In genomic region chr16:15489016-15489415, GRCh38 we compare ENCODE assay signal across 13 cellular contexts. TPM values are rescaled to one million over a fixed set of nuclear protein-coding genes. Genes with fewer than 3 reads are reported as not detected.
DNase-seq lines count a peak whose midpoint lies in the region; ATAC-seq, FAIRE-seq and TF ChIP-seq lines count a peak whose summit lies in the region.
"Had no signal": no experiment of that assay in that cellular context is flagged by ENCODE, and none has a peak within 500 bp of the region (broad histone marks: within the 10 kb centered on the region; RNA-seq: fewer than 3 reads in every experiment).

No MANE protein-coding gene starts in this region.

- no peak overlapping the region for H3K4me3 Mint-ChIP-seq in CD4-positive, alpha-beta T cell

- H3K27ac Mint-ChIP-seq in CD4-positive, alpha-beta T cell: no peak overlapping the region

- no peak overlapping the region for H3K4me3 ChIP-seq in heart right ventricle
- peak overlapping the region; percentile 28 for H3K4me3 ChIP-seq in coronary artery
- H3K4me3 ChIP-seq in sigmoid colon: no peak overlapping the region
- H3K4me3 ChIP-seq: BLaER1 had no signal

- DNase-seq in heart right ventricle: no peak
- DNase-seq in cardiac septum (ENCODE audit: low spot score): no peak
- DNase-seq in coronary artery (ENCODE audit: low spot score): no peak
- DNase-seq in sigmoid colon: no peak
- DNase-seq in NCI-H1694 (lab: John Stamatoyannopoulos, UW): no peak
- no peak for DNase-seq in CD4-positive, alpha-beta T cell
- DNase-seq in D721Med (ENCODE audit: insufficient read length, low spot score): no peak
- DNase-seq: NCI-H1436 treated with DMSO at 0.1 percent for 48 hours, NCI-H69 had no signal

- no peaks in the 10 kb centered on the region for H3K36me3 Mint-ChIP-seq in CD4-positive, alpha-beta T cell (ENCODE audit: low read depth)

- H3K9me3 ChIP-seq in heart right ventricle: no peaks in the 10 kb centered on the region
- H3K9me3 ChIP-seq in sigmoid colon: no peaks in the 10 kb centered on the region
- no peaks in the 10 kb centered on the region for H3K9me3 ChIP-seq in CD4-positive, alpha-beta T cell (ENCODE audit: control insufficient read depth, low read length)
- H3K9me3 ChIP-seq: BLaER1 had no signal

- TF ChIP-seq POLR2A in sigmoid colon (IDR thresholded peaks at IDR 0.05): no peak

- CTCF ChIA-PET in CD4-positive, alpha-beta T cell (lab: Charles Lee): no interaction called here

- H3K27me3 ChIP-seq in heart right ventricle: no peaks in the 10 kb centered on the region
- H3K27me3 ChIP-seq in sigmoid colon: no peaks in the 10 kb centered on the region
- no peaks in the 10 kb centered on the region for H3K27me3 ChIP-seq in CD4-positive, alpha-beta T cell (ENCODE audit: control insufficient read depth, insufficient read depth, low read length)
- H3K27me3 ChIP-seq: BLaER1 had no signal

- no peaks in the 10 kb centered on the region for H3K27me3 Mint-ChIP-seq in CD4-positive, alpha-beta T cell

- TF ChIP-seq CTCF in heart right ventricle (IDR thresholded peaks at IDR 0.05) (no peak), coronary artery (IDR thresholded peaks at IDR 0.05) (no peak), sigmoid colon (IDR thresholded peaks at IDR 0.05) (no peak), D721Med (IDR thresholded peaks at IDR 0.05; ENCODE audit: insufficient read depth, missing control alignments) (no peak)
- TF ChIP-seq CTCF in CD4-positive, alpha-beta T cell (IDR thresholded peaks at IDR 0.05): no peak

- ATAC-seq in heart right ventricle (peak in 1 of 8 donors; percentile 1), HG02981 (IDR thresholded peaks at IDR 0.05; ENCODE audit: unreplicated experiment) (no peak)
- no peak for ATAC-seq in CD4-positive, alpha-beta T cell (ENCODE audit: poor library complexity)
- ATAC-seq: left colon had no signal

- H3K4me1 ChIP-seq in heart right ventricle (peaks cover 5 to 46% (median 30%) of the 10 kb centered on the region in 9 donors), sigmoid colon (peaks cover 0 to 31% (median 24%) of the 10 kb centered on the region in 4 donors)

- no peaks in the 10 kb centered on the region for H3K36me3 ChIP-seq in heart right ventricle
- no peaks in the 10 kb centered on the region for H3K36me3 ChIP-seq in sigmoid colon
- H3K36me3 ChIP-seq: BLaER1 had no signal

- H3K9me3 Mint-ChIP-seq in CD4-positive, alpha-beta T cell: no peaks in the 10 kb centered on the region
- H3K9me3 Mint-ChIP-seq: nephron had no signal

- WGBS in heart right ventricle, 2 donors: 77 to 87% methylated on average over 3 of the region's 3 CpGs
- WGBS in sigmoid colon, 2 donors: 86 to 87% methylated on average over 3 of the region's 3 CpGs

- intact Hi-C loops in heart right ventricle (cut with DNase I) (loop anchor here in 1 of 10 donors (10.0 kb wide), 1 partner anchor 54 kb away; the partner anchor contains the start of gene BMERB1), cardiac septum (cut with DNase I) (no loop called here), sigmoid colon (cut with DNase I) (no loop called here)
- intact Hi-C loops in CD4-positive, alpha-beta T cell (cut with DNase I, micrococcal nuclease): no loop called here

- H3K4me1 Mint-ChIP-seq in CD4-positive, alpha-beta T cell (ENCODE audit: low read depth): no peaks in the 10 kb centered on the region

- no peak for TF ChIP-seq EP300 in sigmoid colon (IDR thresholded peaks at IDR 0.05)

- FAIRE-seq in D721Med (lab: Jason Lieb, UNC): no peak

- POLR2A ChIA-PET in CD4-positive, alpha-beta T cell (lab: Charles Lee): no interaction called here

- H3K27ac ChIP-seq in heart right ventricle: peak overlapping the region in 9 of 10 donors; percentile 20 to 87 (median 74)
- H3K27ac ChIP-seq in coronary artery: peak overlapping the region; percentile 81 to 85
- H3K27ac ChIP-seq in sigmoid colon: peak overlapping the region; percentile 63 to 79 (median 68)
- H3K27ac ChIP-seq in CD4-positive, alpha-beta T cell (ENCODE audit: low read depth, low read length): no peak overlapping the region
- H3K27ac ChIP-seq: BLaER1 had no signal

RNA-seq across cellular contexts. Expression of gene BMERB1, which starts 54.6 kb away (rescaled TPM):
- total RNA-seq in heart right ventricle (100 to 1,000 TPM in 3 of 10 donors, 10 to 100 TPM in 7; 59.9 to 121 (median 87.6) TPM), cardiac septum (70.3 TPM), sigmoid colon (100 to 1,000 TPM in 1 of 4 donors, 10 to 100 TPM in 3; 63.4 to 112 (median 86.3) TPM)
- polyA plus RNA-seq in heart right ventricle (10 to 100 TPM; 16.5 to 54.0 TPM), sigmoid colon (10 to 100 TPM in 2 of 3 donors, 1 to 10 TPM in 1; 3.7 to 26.4 (median 12.6) TPM)
- total RNA-seq in CD4-positive, alpha-beta T cell: under 1 TPM; 0.85 to 0.98 TPM

Comparison
In these comparisons a context has a peak if more than half of its experiments do, and no peak if none do; other contexts are left out.
1. RNA of gene BMERB1, which starts 54.6 kb away (total RNA-seq): 63.4 to 112 TPM in sigmoid colon, 59.9 to 121 TPM in heart right ventricle and 70.3 TPM in cardiac septum (single experiment); 0.85 to 0.98 TPM in CD4-positive, alpha-beta T cell; every median in the first group is over 10 times any median in the second.